8 cellular contexts compared by ENCODE assay signal in genomic region chr4:25312496-25313193, GRCh38. TPM values are rescaled to one million over a fixed set of nuclear protein-coding genes. Genes with fewer than 3 reads are reported as not detected.
DNase-seq lines count a peak whose midpoint lies in the region; ATAC-seq and TF ChIP-seq lines count a peak whose summit lies in the region.

Gene ZCCHC4, plus strand, starts transcription at chr4:25312774. Its CDS starts 36 bp downstream, at chr4:25312810.

- H3K9ac ChIP-seq in SK-N-MC (ENCODE audit: insufficient read length) = peak within 1 kb of the TSS; percentile 90

- H3K36me3 ChIP-seq in SK-N-MC (ENCODE audit: insufficient read depth, low read length) (peaks cover 5% of the 10 kb centered on the region; the same call in 1 of the 2 replicates), thymus (ENCODE audit: control insufficient read depth, insufficient read depth) (no peaks in the 10 kb centered on the region)

- H3K27ac Mint-ChIP-seq in activated naive CD4-positive, alpha-beta T cell treated with anti-CD3 and anti-CD28 coated beads, Interleukin-2, amount 10 ng/mL, durations not matched to agents 7 days and 5 days = peak within 1 kb of the TSS; percentile 92
- peak within 1 kb of the TSS; percentile 98 for H3K27ac Mint-ChIP-seq in osteocyte (ENCODE audit: unreplicated experiment)

- H3K27me3 Mint-ChIP-seq in activated naive CD4-positive, alpha-beta T cell treated with anti-CD3 and anti-CD28 coated beads, Interleukin-2, amount 10 ng/mL, durations not matched to agents 7 days and 5 days = peaks cover 19% of the 10 kb centered on the region
- no peaks in the 10 kb centered on the region for H3K27me3 Mint-ChIP-seq in osteocyte (ENCODE audit: unreplicated experiment)

- TF ChIP-seq POLR2A in NB4 (IDR thresholded peaks at IDR 0.05; ENCODE audit: extremely low read depth, insufficient read length) = peak; percentile 72

- CTCF ChIA-PET in activated naive CD4-positive, alpha-beta T cell treated with anti-CD3 and anti-CD28 coated beads, Interleukin-2, amount 10 ng/mL, durations not matched to agents 7 days and 5 days (lab: Charles Lee) = interaction anchor here (0.6 to 5.8 kb wide), 27 partner anchors 9 to 151 kb away, joined by 3 to 59 read pairs (median 4); partner anchors contain the start of genes ANAPC4 and PI4K2B

- TF ChIP-seq CTCF in GM10266 (IDR thresholded peaks at IDR 0.05; ENCODE audit: control insufficient read depth, insufficient read depth, low read depth, missing control alignments) = peak; percentile 98
- peak; percentile 100 for TF ChIP-seq CTCF in NB4 (IDR thresholded peaks at IDR 0.05; ENCODE audit: low read depth, low read length)
- TF ChIP-seq CTCF in osteocyte (IDR thresholded peaks at IDR 0.05) = peak; percentile 100

- peak within 1 kb of the TSS; percentile 98 for H3K4me3 Mint-ChIP-seq in activated naive CD4-positive, alpha-beta T cell treated with anti-CD3 and anti-CD28 coated beads, Interleukin-2, amount 10 ng/mL, durations not matched to agents 7 days and 5 days
- H3K4me3 Mint-ChIP-seq in osteocyte (ENCODE audit: unreplicated experiment) = peak within 1 kb of the TSS; percentile 98

- peak; percentile 82 for DNase-seq in GM10266 (ENCODE audit: extremely low spot score)
- DNase-seq in NB4 (ENCODE audit: low read depth) = peak; percentile 97
- peak; percentile 22 for DNase-seq in SK-N-MC (ENCODE audit: low read depth, low spot score)
- DNase-seq in activated naive CD4-positive, alpha-beta T cell treated with anti-CD3 and anti-CD28 coated beads, Interleukin-2, amount 10 ng/mL, durations not matched to agents 7 days and 5 days = peak; percentile 89
- DNase-seq in glomerular visceral epithelial cell (ENCODE audit: extremely low spot score) = peak; percentile 92
- peak; percentile 97 for DNase-seq in osteocyte (ENCODE audit: extremely low spot score, unreplicated experiment)

- ATAC-seq in HG02571 (IDR thresholded peaks at IDR 0.05; ENCODE audit: unreplicated experiment) = peak; percentile 81

- H3K27me3 ChIP-seq in thymus (ENCODE audit: control insufficient read depth, insufficient read depth) = no peaks in the 10 kb centered on the region

- H3K4me1 Mint-ChIP-seq in activated naive CD4-positive, alpha-beta T cell treated with anti-CD3 and anti-CD28 coated beads, Interleukin-2, amount 10 ng/mL, durations not matched to agents 7 days and 5 days = peaks cover 32% of the 10 kb centered on the region
- H3K4me1 Mint-ChIP-seq in osteocyte (ENCODE audit: unreplicated experiment) = peaks cover 13% of the 10 kb centered on the region

- under 1% methylated on average over 40 of the region's 40 CpGs for WGBS in thymus

- peaks cover 8% of the 10 kb centered on the region for H3K36me3 Mint-ChIP-seq in activated naive CD4-positive, alpha-beta T cell treated with anti-CD3 and anti-CD28 coated beads, Interleukin-2, amount 10 ng/mL, durations not matched to agents 7 days and 5 days
- peaks cover 2% of the 10 kb centered on the region for H3K36me3 Mint-ChIP-seq in osteocyte (ENCODE audit: unreplicated experiment)

- peaks cover 6% of the 10 kb centered on the region for H3K4me1 ChIP-seq in thymus (ENCODE audit: control insufficient read depth, insufficient read depth, low read length)

- H3K4me3 ChIP-seq in NB4 (ENCODE audit: low read depth, low read length) (peak within 1 kb of the TSS; percentile 92), SK-N-MC (peak within 1 kb of the TSS; percentile 83), thymus (ENCODE audit: low read length) (peak within 1 kb of the TSS; percentile 68)

- H3K9me3 ChIP-seq in SK-N-MC (ENCODE audit: low read depth, low read length) (no peaks in the 10 kb centered on the region), thymus (ENCODE audit: control insufficient read depth) (no peaks in the 10 kb centered on the region)

- no peaks in the 10 kb centered on the region for H3K9me3 Mint-ChIP-seq in activated naive CD4-positive, alpha-beta T cell treated with anti-CD3 and anti-CD28 coated beads, Interleukin-2, amount 10 ng/mL, durations not matched to agents 7 days and 5 days
- no peaks in the 10 kb centered on the region for H3K9me3 Mint-ChIP-seq in osteocyte (ENCODE audit: unreplicated experiment)

- peak within 1 kb of the TSS; percentile 62; the same call in 1 of the 2 replicates for H3K27ac ChIP-seq in SK-N-MC
- H3K27ac ChIP-seq in thymus (ENCODE audit: low read depth) = peak within 1 kb of the TSS; percentile 78

RNA-seq across cellular contexts. Expression of gene ZCCHC4, which starts in this region (rescaled TPM):
- total RNA-seq in osteocyte = 9.4 and 9.5 TPM in 2 replicates
- 7.6 TPM for polyA plus RNA-seq in thymus

Comparison
In these comparisons a context has a peak if more than half of its experiments do, and no peak if none do; other contexts are left out.
1. Peak in every context shown above with its lines: DNase-seq, ATAC-seq, H3K4me3 ChIP-seq and H3K27ac ChIP-seq.
2. DNase-seq: peak in every context shown above with its lines; median percentile 97 in NB4; 97 in osteocyte; 92 in glomerular visceral epithelial cell; 89 in activated naive CD4-positive, alpha-beta T cell treated with anti-CD3 and anti-CD28 coated beads, Interleukin-2, amount 10 ng/mL, durations not matched to agents 7 days and 5 days; 82 in GM10266; 22 in SK-N-MC.